ENCODE assay signal across 21 cellular contexts in the genomic region with DNA sequence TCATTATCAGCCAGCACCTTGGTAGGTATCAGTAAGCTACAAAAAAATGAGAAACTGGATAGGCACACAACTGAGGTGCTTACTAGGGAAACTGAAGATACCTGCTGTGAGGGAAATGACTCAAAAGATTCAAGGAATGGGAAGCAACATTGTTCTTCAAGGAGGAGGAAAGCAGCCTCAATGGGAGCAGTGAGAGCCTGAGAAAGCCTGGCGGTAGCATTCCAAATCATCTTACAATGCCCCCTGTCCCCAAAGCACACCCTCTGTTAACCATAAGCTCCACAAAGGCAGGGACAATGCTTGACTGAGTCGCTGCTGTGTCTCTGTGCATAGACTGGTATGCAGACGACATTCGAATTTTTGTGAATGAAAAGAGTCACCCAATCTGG. TPM values are rescaled to one million over a fixed set of nuclear protein-coding genes. Genes with fewer than 3 reads are reported as not detected.
"Had no signal": no experiment of that assay in that cellular context is flagged by ENCODE, and none has a peak within 500 bp of the region (broad histone marks: within the 10 kb centered on the region; RNA-seq: fewer than 3 reads in every experiment).

No MANE protein-coding gene starts in this region.

- H3K27ac Mint-ChIP-seq: activated T-helper 1 cell treated with anti-CD3 and anti-CD28 coated beads, Interleukin-12 subunit alpha, Interleukin-12 subunit beta, Interleukin-2, Interleukin-4 antibody, amounts not matched to agents 30 ng/mL and 10 ng/mL and 1 ng/mL, durations not matched to agents 14 hours and 24 hours and 36 hours; effector memory CD8-positive, alpha-beta T cell; immature natural killer cell; nephron progenitor cell had no signal

- ATAC-seq: activated CD4-positive, CD25-positive, alpha-beta regulatory T cell treated with anti-CD3 and anti-CD28 coated beads, Interleukin-2, amount 50 U/mL, for 24 hours; effector memory CD8-positive, alpha-beta T cell; sciatic nerve had no signal

- H3K36me3 Mint-ChIP-seq: immature natural killer cell had no signal

- H3K4me1 Mint-ChIP-seq: immature natural killer cell had no signal

- H3K9me3 ChIP-seq: breast epithelium, stomach, testis, upper lobe of left lung had no signal

- H3K27ac ChIP-seq: breast epithelium, epithelial cell of prostate, stomach, testis, upper lobe of left lung had no signal

- H3K9me3 Mint-ChIP-seq: activated T-helper 1 cell treated with anti-CD3 and anti-CD28 coated beads, Interleukin-12 subunit alpha, Interleukin-12 subunit beta, Interleukin-2, Interleukin-4 antibody, amounts not matched to agents 30 ng/mL and 10 ng/mL and 1 ng/mL, durations not matched to agents 14 hours and 24 hours and 36 hours; effector memory CD8-positive, alpha-beta T cell; immature natural killer cell; nephron progenitor cell had no signal

- DNase-seq: activated CD4-positive, alpha-beta T cell treated with anti-CD3 and anti-CD28 coated beads, Interleukin-2, amount 50 U/mL, for 1 hour; activated CD8-positive, alpha-beta memory T cell treated with anti-CD3 and anti-CD28 coated beads for 24 hours; activated naive CD4-positive, alpha-beta T cell; aorta; cerebellar nuclear complex; effector memory CD8-positive, alpha-beta T cell; foreskin melanocyte; head of caudate nucleus; immature natural killer cell; nephron progenitor cell; stomach; testis; upper lobe of left lung had no signal

- H3K4me3 Mint-ChIP-seq: activated T-helper 1 cell treated with anti-CD3 and anti-CD28 coated beads, Interleukin-12 subunit alpha, Interleukin-12 subunit beta, Interleukin-2, Interleukin-4 antibody, amounts not matched to agents 30 ng/mL and 10 ng/mL and 1 ng/mL, durations not matched to agents 14 hours and 24 hours and 36 hours; effector memory CD8-positive, alpha-beta T cell; immature natural killer cell; nephron progenitor cell had no signal

- H3K27me3 ChIP-seq: breast epithelium, stomach, testis, upper lobe of left lung had no signal

- H3K4me3 ChIP-seq: breast epithelium, stomach, testis, upper lobe of left lung had no signal

- H3K4me1 ChIP-seq: breast epithelium, stomach, testis, upper lobe of left lung had no signal

- H3K36me3 ChIP-seq: breast epithelium, stomach, upper lobe of left lung had no signal

RNA-seq across cellular contexts. Expression of a gene that starts 10.6 kb away (rescaled TPM):
- total RNA-seq: activated T-helper 1 cell treated with anti-CD3 and anti-CD28 coated beads, Interleukin-12 subunit alpha, Interleukin-12 subunit beta, Interleukin-2, Interleukin-4 antibody, amounts not matched to agents 30 ng/mL and 10 ng/mL and 1 ng/mL, durations not matched to agents 14 hours and 24 hours and 36 hours; fibroblast of lung; osteoblast; pulmonary artery endothelial cell had no signal
- polyA plus RNA-seq: aorta, fibroblast of lung, immature natural killer cell had no signal
